1 cellular context compared by ENCODE assay signal in genomic region chr13:46712524-46712923, GRCh38.
TF ChIP-seq lines count a peak whose summit lies in the region.

No MANE protein-coding gene starts in this region.

TF ChIP-seq in WTC11, 78 proteins besides CTCF, POLR2A, EP300 and RAD21 (continued from another document):
- TF ChIP-seq, protein P1, sequence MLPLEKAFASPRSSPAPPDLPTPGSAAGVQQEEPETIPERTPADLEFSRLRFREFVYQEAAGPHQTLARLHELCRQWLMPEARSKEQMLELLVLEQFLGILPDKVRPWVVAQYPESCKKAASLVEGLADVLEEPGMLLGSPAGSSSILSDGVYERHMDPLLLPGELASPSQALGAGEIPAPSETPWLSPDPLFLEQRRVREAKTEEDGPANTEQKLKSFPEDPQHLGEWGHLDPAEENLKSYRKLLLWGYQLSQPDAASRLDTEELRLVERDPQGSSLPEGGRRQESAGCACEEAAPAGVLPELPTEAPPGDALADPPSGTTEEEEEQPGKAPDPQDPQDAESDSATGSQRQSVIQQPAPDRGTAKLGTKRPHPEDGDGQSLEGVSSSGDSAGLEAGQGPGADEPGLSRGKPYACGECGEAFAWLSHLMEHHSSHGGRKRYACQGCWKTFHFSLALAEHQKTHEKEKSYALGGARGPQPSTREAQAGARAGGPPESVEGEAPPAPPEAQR (CRISPR knock-in tag; IDR thresholded peaks at IDR 0.05), result no peak
- no peak for TF ChIP-seq OVOL2 (CRISPR knock-in tag; IDR thresholded peaks at IDR 0.05; ENCODE audit: borderline replicate concordance)
TF ChIP-seq in WTC11: peak in this region for 0.
